Comparison of ENCODE assay signal across 12 cellular contexts in genomic region chr5:157358871-157359270, GRCh38.
"Had no signal": no experiment of that assay in that cellular context is flagged by ENCODE, and none has a peak within 500 bp of the region (broad histone marks: within the 10 kb centered on the region; RNA-seq: fewer than 3 reads in every experiment).

No MANE protein-coding gene starts in this region.

- H3K4me3 Mint-ChIP-seq: activated CD8-positive, alpha-beta T cell treated with anti-CD3 and anti-CD28 coated beads, Interleukin-2, amount 10 ng/mL, durations not matched to agents 7 days and 5 days; endodermal cell had no signal

- H3K4me1 ChIP-seq: vagina had no signal

- H3K4me3 ChIP-seq: dorsolateral prefrontal cortex, tibial nerve, vagina had no signal

- ATAC-seq: activated CD8-positive, alpha-beta T cell treated with anti-CD3 and anti-CD28 coated beads, Interleukin-2, amount 10 ng/mL, durations not matched to agents 7 days and 5 days had no signal

- H3K9me3 ChIP-seq: tibial nerve, vagina had no signal

- H3K9me3 Mint-ChIP-seq: endodermal cell had no signal

- H3K36me3 ChIP-seq: vagina had no signal

- H3K27me3 ChIP-seq: dorsolateral prefrontal cortex, tibial nerve, vagina had no signal

- H3K27ac Mint-ChIP-seq: endodermal cell had no signal

- H3K27ac ChIP-seq: dorsolateral prefrontal cortex, tibial nerve, vagina, VCaP had no signal

- DNase-seq: activated CD4-positive, alpha-beta T cell treated with anti-CD3 and anti-CD28 coated beads for 1 hour; activated CD8-positive, alpha-beta T cell treated with anti-CD3 and anti-CD28 coated beads, Interleukin-2, amount 10 ng/mL, durations not matched to agents 7 days and 5 days; activated T-cell treated with anti-CD3 and anti-CD28 coated beads for 4 hours; dorsolateral prefrontal cortex; endodermal cell; midbrain; stimulated activated CD4-positive, alpha-beta T cell treated with anti-CD3 and anti-CD28 coated beads, Interleukin-4, amount 100 ng/mL, for 1 hour; stimulated activated naive CD4-positive, alpha-beta T cell treated with Interleukin-2 at 50 U/mL for 16 hours; substantia nigra had no signal
